ENCODE assay signal across 8 cellular contexts in the genomic region with DNA sequence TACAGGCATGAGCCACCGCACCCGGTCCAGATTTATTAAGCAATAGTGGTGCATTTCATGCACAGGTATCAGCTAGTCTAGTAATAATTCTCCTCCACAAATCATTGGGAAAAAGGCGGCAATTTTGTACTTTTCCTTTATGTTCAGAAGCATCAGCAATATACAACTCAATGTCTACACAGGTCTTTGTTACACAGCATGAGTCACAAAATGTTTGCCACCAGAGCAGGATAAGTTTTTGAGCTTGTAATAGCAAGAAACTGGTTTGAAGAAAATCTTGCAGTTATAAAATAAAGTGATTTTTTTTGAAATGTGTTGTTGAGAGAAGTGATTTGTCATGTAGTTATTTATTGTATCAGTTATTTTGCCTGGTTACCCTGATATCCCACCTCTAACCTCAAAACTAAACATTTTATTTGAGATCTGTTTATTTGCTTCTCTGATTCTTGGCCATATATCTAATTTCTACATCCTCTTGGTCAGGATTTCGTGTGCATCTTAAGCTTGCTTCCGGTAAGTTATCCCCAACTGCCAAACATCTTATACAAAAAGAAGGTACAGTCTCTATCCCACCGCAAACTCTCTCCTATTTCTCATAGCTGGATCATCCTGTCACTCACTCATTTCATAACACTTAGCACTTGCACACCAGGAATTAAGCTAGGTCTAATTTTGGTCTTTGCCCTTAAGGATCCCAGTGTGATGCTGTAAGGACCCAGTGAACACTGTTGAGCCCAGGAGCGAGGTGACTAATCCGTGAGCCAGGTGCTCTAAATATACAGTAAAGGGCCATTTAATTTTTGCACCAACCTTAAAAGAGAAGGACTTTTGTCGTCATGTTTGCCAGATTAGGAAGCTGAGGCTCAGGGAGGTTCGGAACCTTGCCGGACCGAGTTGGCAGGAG. TPM values are rescaled to one million over a fixed set of nuclear protein-coding genes. Genes with fewer than 3 reads are reported as not detected.
DNase-seq lines count a peak whose midpoint lies in the region; ATAC-seq and TF ChIP-seq lines count a peak whose summit lies in the region.

No MANE protein-coding gene starts in this region.

- H3K9ac ChIP-seq in GM23248: peak overlapping the region; percentile 52
- H3K9ac ChIP-seq in iPS-20b (ENCODE audit: low read depth, low read length): peak overlapping the region; percentile 58; the same call in 1 of the 2 replicates

- peak overlapping the region; percentile 86 for H3K4me3 ChIP-seq in ACC112 (ENCODE audit: low read depth, low read length)
- H3K4me3 ChIP-seq in GM23248: peak overlapping the region; percentile 82
- H3K4me3 ChIP-seq in WI38 (ENCODE audit: low read depth, low read length): peak overlapping the region; percentile 72
- H3K4me3 ChIP-seq in iPS-20b (ENCODE audit: low read length): peak overlapping the region; percentile 74
- peak overlapping the region; percentile 71 for H3K4me3 ChIP-seq in thoracic aorta

- H3K9me3 ChIP-seq in GM23248 (ENCODE audit: low read depth) (no peaks in the 10 kb centered on the region), iPS-20b (ENCODE audit: insufficient read depth, low read depth, low read length) (no peaks in the 10 kb centered on the region), thoracic aorta (no peaks in the 10 kb centered on the region)

- peaks cover 17% of the 10 kb centered on the region for H3K4me1 ChIP-seq in ACC112 (ENCODE audit: control insufficient read depth, insufficient read depth, low read length, unreplicated experiment)
- peaks cover 6% of the 10 kb centered on the region for H3K4me1 ChIP-seq in GM23248 (ENCODE audit: insufficient read depth)
- peaks cover 3% of the 10 kb centered on the region; the same call in 1 of the 2 replicates for H3K4me1 ChIP-seq in iPS-20b (ENCODE audit: insufficient read depth, low read length)
- H3K4me1 ChIP-seq in thoracic aorta (ENCODE audit: control insufficient read depth in 1 of 2, low read depth in 2 of 2): peaks cover 5 to 25% of the 10 kb centered on the region in 2 donors

- in situ Hi-C loops in GM23248 (cut with MboI): no loop called here

- no peak for ATAC-seq in thoracic aorta (ENCODE audit: insufficient number of reproducible peaks, low FRiP score, low read depth)

- TF ChIP-seq CTCF in WI38 (IDR thresholded peaks at IDR 0.05; ENCODE audit: low read depth, low read length) (no peak), thoracic aorta (IDR thresholded peaks at IDR 0.05) (no peak)

- peak overlapping the region; percentile 97 for H3K4me2 ChIP-seq in GM23248 (ENCODE audit: unreplicated experiment)

- H4K20me1 ChIP-seq in GM23248 (ENCODE audit: insufficient read depth): no peaks in the 10 kb centered on the region

- no peak for DNase-seq in GM23248
- no peak for DNase-seq in thoracic aorta (ENCODE audit: low spot score)
- DNase-seq in AG20443 (ENCODE audit: low spot score): no peak
- no peak for DNase-seq in HCEC 1CT
- DNase-seq in hippocampal formation (lab: John Stamatoyannopoulos, UW): no peak

- H2AFZ ChIP-seq in ACC112 (ENCODE audit: low read length, unreplicated experiment): peak overlapping the region; percentile 89
- peak overlapping the region; percentile 93 for H2AFZ ChIP-seq in GM23248

- WGBS in GM23248 (ENCODE audit: low coverage in 1 of 2, low lambda C conversion rate in 2 of 2, missing lambda C conversion rate in 2 of 2), 2 experiments: 30 to 34% methylated on average over 12 of the region's 12 CpGs

- 0 out of 2 replicates have a peak, but pooled peaks cover 14% of the 10 kb centered on the region for H3F3A ChIP-seq in GM23248 (ENCODE audit: insufficient read depth)

- no peaks in the 10 kb centered on the region for H3K79me2 ChIP-seq in ACC112 (ENCODE audit: control insufficient read depth, insufficient read depth, low read length, unreplicated experiment)
- no peaks in the 10 kb centered on the region for H3K79me2 ChIP-seq in GM23248 (ENCODE audit: insufficient read depth)

- H3K27ac ChIP-seq in ACC112 (ENCODE audit: low read depth, low read length): no peak overlapping the region
- no peak overlapping the region for H3K27ac ChIP-seq in GM23248
- H3K27ac ChIP-seq in iPS-20b (ENCODE audit: low read length): no peak overlapping the region
- H3K27ac ChIP-seq in thoracic aorta: no peak overlapping the region

- H3K9me2 ChIP-seq in GM23248 (ENCODE audit: insufficient read depth): no peaks in the 10 kb centered on the region

- H3K27me3 ChIP-seq in ACC112 (ENCODE audit: insufficient read depth, low read length) (peaks cover 27% of the 10 kb centered on the region), GM23248 (replicated peaks; ENCODE audit: insufficient read depth) (peaks cover 24% of the 10 kb centered on the region; the same call in 1 of the 2 replicates), iPS-20b (ENCODE audit: insufficient read depth, low read length) (peaks cover 65% of the 10 kb centered on the region), thoracic aorta (replicated peaks; ENCODE audit: insufficient read depth) (no peaks in the 10 kb centered on the region)

- H3K36me3 ChIP-seq in ACC112 (ENCODE audit: insufficient read depth, low read length) (no peaks in the 10 kb centered on the region), GM23248 (ENCODE audit: low read depth) (no peaks in the 10 kb centered on the region), iPS-20b (ENCODE audit: insufficient read depth, low read depth, low read length) (no peaks in the 10 kb centered on the region), thoracic aorta (no peaks in the 10 kb centered on the region)

RNA-seq across cellular contexts. Expression of gene ITPRIPL1, which starts 4.5 kb away (rescaled TPM):
- total RNA-seq in GM23248 (2014; rRNA removed; shearing (Covaris generic)): 0.25 and 0.32 TPM in 2 replicates
- polyA plus RNA-seq in GM23248 (2016; fragmentation: Nextera tagmentation; extraction: Ambion mirVana): 0.06 and 0.19 TPM in 2 replicates
- total RNA-seq in thoracic aorta: 1 to 10 TPM in 1 of 2 donors, under 1 TPM in 1; 0.63 to 1.6 TPM

RNA-seq across cellular contexts. Expression of gene NCAPH, which starts 15.0 kb away (rescaled TPM):
- 2.9 and 6.8 TPM in 2 replicates for total RNA-seq in GM23248 (2014; rRNA removed; shearing (Covaris generic))
- polyA plus RNA-seq in GM23248 (2016; fragmentation: Nextera tagmentation; extraction: Ambion mirVana): 8.0 and 8.6 TPM in 2 replicates
- 1 to 10 TPM in 1 of 2 donors, not detected in 1; 1.3 TPM for total RNA-seq in thoracic aorta

RNA-seq across cellular contexts. Expression of gene SNRNP200, which starts 15.2 kb away (rescaled TPM):
- 30.6 and 34.2 TPM in 2 replicates for total RNA-seq in GM23248 (2014; rRNA removed; shearing (Covaris generic))
- polyA plus RNA-seq in GM23248 (2016; fragmentation: Nextera tagmentation; extraction: Ambion mirVana): 40.5 and 41.8 TPM in 2 replicates
- 10 to 100 TPM; 77.2 to 85.6 TPM for total RNA-seq in thoracic aorta

RNA-seq across cellular contexts. Expression of gene CIAO1, which starts 54.6 kb away (rescaled TPM):
- 110 and 126 TPM in 2 replicates for total RNA-seq in GM23248 (2014; rRNA removed; shearing (Covaris generic))
- polyA plus RNA-seq in GM23248 (2016; fragmentation: Nextera tagmentation; extraction: Ambion mirVana): 69.3 and 71.1 TPM in 2 replicates
- 100 to 1,000 TPM; 115 to 123 TPM for total RNA-seq in thoracic aorta

RNA-seq across cellular contexts. Expression of gene TMEM127, which starts 54.8 kb away (rescaled TPM):
- total RNA-seq in GM23248 (2014; rRNA removed; shearing (Covaris generic)): 43.6 and 46.8 TPM in 2 replicates
- polyA plus RNA-seq in GM23248 (2016; fragmentation: Nextera tagmentation; extraction: Ambion mirVana): 33.4 and 34.0 TPM in 2 replicates
- total RNA-seq in thoracic aorta: 10 to 100 TPM; 50.8 to 52.4 TPM
